ENCODE assay signal across 12 cellular contexts in the genomic region with DNA sequence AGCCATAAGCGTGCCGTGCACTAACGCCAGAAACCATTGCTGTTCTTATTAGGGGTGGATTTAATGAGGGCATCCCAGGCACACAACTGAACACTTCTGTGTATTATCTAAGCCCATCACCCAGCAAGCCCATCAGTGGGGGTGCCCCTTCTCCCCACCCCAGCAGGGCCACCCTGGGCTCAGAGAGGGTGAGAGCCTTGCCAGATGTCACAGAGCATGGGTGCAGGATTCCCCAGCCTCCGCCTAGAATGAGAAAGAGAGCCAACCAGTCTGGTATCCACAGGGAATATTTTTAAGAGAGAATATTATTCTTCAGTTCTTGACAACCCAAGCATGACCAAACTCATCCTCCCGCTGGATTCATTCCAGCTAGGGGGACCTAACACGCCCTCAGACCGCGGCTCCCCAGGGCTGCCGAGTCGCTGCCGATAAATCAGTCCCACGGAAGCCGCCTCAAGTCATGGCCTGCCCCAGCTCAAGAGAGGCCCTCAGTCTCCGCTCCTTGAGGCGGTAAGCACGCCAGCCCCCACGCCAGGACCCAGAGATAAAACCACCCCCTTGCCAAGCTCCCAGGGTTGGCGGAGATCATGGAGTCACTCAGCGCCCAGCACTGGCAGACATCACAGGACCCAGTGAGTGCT. TPM values are rescaled to one million over a fixed set of nuclear protein-coding genes. Genes with fewer than 3 reads are reported as not detected.
A peak's percentile ranks its signal among the peaks of the same experiment; 100 is the strongest.
DNase-seq lines count a peak whose midpoint lies in the region; ATAC-seq lines count a peak whose summit lies in the region.
"Had no signal": no experiment of that assay in that cellular context is flagged by ENCODE, and none has a peak within 500 bp of the region (broad histone marks: within the 10 kb centered on the region; RNA-seq: fewer than 3 reads in every experiment).

No MANE protein-coding gene starts in this region.

- H3K27ac ChIP-seq in epithelial cell of prostate = peak overlapping the region; percentile 59

- H3K27ac Mint-ChIP-seq in activated CD4-positive, alpha-beta T cell treated with anti-CD3 and anti-CD28 coated beads for 36 hours = no peak overlapping the region
- H3K27ac Mint-ChIP-seq: CD8-positive, alpha-beta memory T cell had no signal

- H3K36me3 Mint-ChIP-seq in activated CD4-positive, alpha-beta T cell treated with anti-CD3 and anti-CD28 coated beads for 36 hours (ENCODE audit: low read depth) = no peaks in the 10 kb centered on the region
- H3K36me3 Mint-ChIP-seq: CD8-positive, alpha-beta memory T cell had no signal

- H3K4me3 Mint-ChIP-seq in activated CD4-positive, alpha-beta T cell treated with anti-CD3 and anti-CD28 coated beads for 36 hours = no peak overlapping the region
- H3K4me3 Mint-ChIP-seq: CD8-positive, alpha-beta memory T cell had no signal

- no peaks in the 10 kb centered on the region for H3K9me3 Mint-ChIP-seq in activated CD4-positive, alpha-beta T cell treated with anti-CD3 and anti-CD28 coated beads for 36 hours (ENCODE audit: low read depth)
- H3K9me3 Mint-ChIP-seq: CD8-positive, alpha-beta memory T cell had no signal

- no peaks in the 10 kb centered on the region for H3K4me1 Mint-ChIP-seq in activated CD4-positive, alpha-beta T cell treated with anti-CD3 and anti-CD28 coated beads for 36 hours
- H3K4me1 Mint-ChIP-seq: CD8-positive, alpha-beta memory T cell had no signal

- CTCF ChIA-PET in activated CD4-positive, alpha-beta T cell treated with anti-CD3 and anti-CD28 coated beads for 36 hours (lab: Charles Lee) = no interaction called here

- POLR2A ChIA-PET in activated CD4-positive, alpha-beta T cell treated with anti-CD3 and anti-CD28 coated beads for 36 hours (lab: Charles Lee) = no interaction called here

- intact Hi-C loops in posterior vena cava (cut with DNase I) = no loop called here
- intact Hi-C loops in activated CD4-positive, alpha-beta T cell treated with anti-CD3 and anti-CD28 coated beads for 36 hours (cut with DNase I, micrococcal nuclease) = no loop called here

- ATAC-seq in activated CD4-positive, alpha-beta T cell treated with anti-CD3 and anti-CD28 coated beads for 36 hours = no peak
- ATAC-seq: HCT116 had no signal

- DNase-seq in Daoy (ENCODE audit: low read depth) (peak; percentile 28), NCI-H526 (lab: John Stamatoyannopoulos, UW) (peak; percentile 57 to 62), epithelial cell of prostate (ENCODE audit: low read depth, low spot score) (peak; percentile 43), posterior vena cava (ENCODE audit: low spot score) (peak; percentile 83)
- no peak for DNase-seq in activated CD4-positive, alpha-beta T cell treated with anti-CD3 and anti-CD28 coated beads for 36 hours
- no peak for DNase-seq in activated CD4-positive, alpha-beta T cell treated with anti-CD3 and anti-CD28 coated beads, Interleukin-2, amount 50 U/mL, for 1 hour
- DNase-seq in effector CD8-positive, alpha-beta T cell (lab: John Stamatoyannopoulos, UW) = no peak
- DNase-seq in effector CD4-positive, alpha-beta T cell = no peak
- DNase-seq: activated CD4-positive, alpha-beta T cell treated with anti-CD3 and anti-CD28 coated beads for 48 hours; activated effector memory CD4-positive, alpha-beta T cell treated with anti-CD3 and anti-CD28 coated beads, Interleukin-2, amount 50 U/mL, for 16 hours; CD8-positive, alpha-beta memory T cell had no signal

- no peaks in the 10 kb centered on the region for H3K27me3 Mint-ChIP-seq in activated CD4-positive, alpha-beta T cell treated with anti-CD3 and anti-CD28 coated beads for 36 hours

RNA-seq across cellular contexts. Expression of gene MN1, which starts 47.2 kb away (rescaled TPM):
- total RNA-seq in Daoy (2014; rRNA removed; shearing (Covaris generic)) = 9.5 and 13.2 TPM in 2 replicates
- total RNA-seq in posterior vena cava = 10 to 100 TPM; 22.9 to 41.8 TPM
- total RNA-seq in activated CD4-positive, alpha-beta T cell treated with anti-CD3 and anti-CD28 coated beads for 36 hours = under 1 TPM; 0.05 to 0.12 TPM

Comparison
In these comparisons a context has a peak if more than half of its experiments do, and no peak if none do; other contexts are left out.
1. DNase-seq: peak in Daoy (single experiment), NCI-H526 (2 of 2), epithelial cell of prostate (single experiment) and posterior vena cava (single experiment); none in activated CD4-positive, alpha-beta T cell treated with anti-CD3 and anti-CD28 coated beads for 36 hours (single experiment), activated CD4-positive, alpha-beta T cell treated with anti-CD3 and anti-CD28 coated beads, Interleukin-2, amount 50 U/mL, for 1 hour (single experiment), effector CD8-positive, alpha-beta T cell (single experiment) and effector CD4-positive, alpha-beta T cell (single experiment).